8 cellular contexts compared by ENCODE assay signal in genomic region chr11:9900253-9900652, GRCh38.
A peak's percentile ranks its signal among the peaks of the same experiment; 100 is the strongest.
DNase-seq lines count a peak whose midpoint lies in the region; ATAC-seq, FAIRE-seq and TF ChIP-seq lines count a peak whose summit lies in the region.
"Not testable (repeated sequence)": the region's sequence is repeated elsewhere in the genome, so short reads cannot be mapped to it uniquely, and the experiment has no call there.

No MANE protein-coding gene starts in this region.

- SMC1A ChIA-PET in GM12878 (lab: Charles Lee; ENCODE audit: uncharacterized antibody, unreplicated experiment): not testable (repeated sequence)

- not testable (repeated sequence) for TF ChIP-seq POLR2A in GM12878 (IDR thresholded peaks at IDR 0.05; ENCODE audit: low read depth, low read length)

- H2AFZ ChIP-seq in GM12878 (ENCODE audit: control insufficient read depth, low read depth, low read length): not testable (repeated sequence)

- not testable (repeated sequence) for BruUV-seq in GM12878 (replicated peaks; lab: Mats Ljungman, UMichigan)

- H4K20me1 ChIP-seq in GM12878 (ENCODE audit: control insufficient read depth, insufficient read depth): not testable (repeated sequence)

- not testable (repeated sequence) for TF ChIP-seq RAD21 in GM12878 (IDR thresholded peaks at IDR 0.05; ENCODE audit: insufficient read depth, low read depth, low read length)

- peak overlapping the region; percentile 91 for H3K27ac Mint-ChIP-seq in type B pancreatic cell

- H3K36me3 Mint-ChIP-seq in type B pancreatic cell: peaks cover 16% of the 10 kb centered on the region

- not testable (repeated sequence) for ATAC-seq in GM12878

- H3K4me1 Mint-ChIP-seq in type B pancreatic cell (ENCODE audit: unreplicated experiment): not testable (repeated sequence)

- H3K4me2 ChIP-seq in GM12878 (ENCODE audit: control insufficient read depth, insufficient read depth): not testable (repeated sequence)

- in situ Hi-C loops in Caki2 (cut with HindIII; ENCODE audit: low pct_unique_long_range_greater_than_20kb, low sequenced_read_pairs); GM12878 (cut with MboI): not testable (repeated sequence)

- WGBS in GM12878 (ENCODE audit: insufficient coverage, insufficient replicate concordance, low lambda C conversion rate, missing lambda C conversion rate): 50% methylated on average over 8 of the region's 8 CpGs

- H3K27ac ChIP-seq in GM12878 (ENCODE audit: control insufficient read depth, insufficient read depth): not testable (repeated sequence)

- H3K9me3 Mint-ChIP-seq in type B pancreatic cell: peaks cover 14% of the 10 kb centered on the region

- FAIRE-seq in GM12878 (lab: Jason Lieb, UNC): not testable (repeated sequence)

- peak; percentile 88 for DNase-seq in Caki2 (ENCODE audit: low read depth)
- DNase-seq in HFF-Myc (ENCODE audit: extremely low read depth, low read depth): peak; percentile 74
- peak; percentile 46 for DNase-seq in NCI-H460 (ENCODE audit: extremely low read depth, low read depth)
- DNase-seq in SW480 (ENCODE audit: low spot score): peak; percentile 78
- not testable (repeated sequence) for DNase-seq in GM12878 (ENCODE audit: low read depth, low spot score); type B pancreatic cell (ENCODE audit: extremely low spot score, unreplicated experiment)
- DNase-seq in fibroblast of gingiva (ENCODE audit: low read depth): peak; percentile 59
- peak; percentile 71 for DNase-seq in myocyte (ENCODE audit: low read depth)

- not testable (repeated sequence) for H3K27me3 Mint-ChIP-seq in type B pancreatic cell

- peak overlapping the region; percentile 46 for H3K4me3 Mint-ChIP-seq in type B pancreatic cell

- POLR2A ChIA-PET in GM12878 (lab: Charles Lee): not testable (repeated sequence)

- CTCF ChIA-PET in GM12878 (lab: Yijun Ruan, JAX): interaction anchor here (1.0 kb wide), 1 partner anchor 72 kb away, joined by 3 read pairs; no protein-coding TSS in a partner anchor

- H3K79me2 ChIP-seq in GM12878 (ENCODE audit: control insufficient read depth, insufficient read depth, low read length): not testable (repeated sequence)

- TF ChIP-seq EP300 in GM12878 (IDR thresholded peaks at IDR 0.05; ENCODE audit: borderline replicate concordance in 1 of 2, control insufficient read depth in 1 of 2, low read depth in 2 of 2, low read length in 2 of 2): not testable (repeated sequence)

- intact Hi-C loops in GM12878 (cut with micrococcal nuclease; ENCODE audit: unreplicated experiment): not testable (repeated sequence)

- H3K27me3 ChIP-seq in GM12878 (replicated peaks in 1 of 2; ENCODE audit: control insufficient read depth in 2 of 2, insufficient read depth in 2 of 2, low read length in 1 of 2): not testable (repeated sequence)

- TF ChIP-seq CTCF in HFF-Myc (IDR thresholded peaks at IDR 0.05; ENCODE audit: low read depth, low read length, missing control alignments); GM12878 (IDR thresholded peaks at IDR 0.05 in 2 of 3, conservative IDR thresholded peaks at IDR 0.05 in 1 of 3; ENCODE audit: control insufficient read depth in 2 of 3, extremely low read depth in 1 of 3, insufficient read depth in 1 of 3, low read depth in 3 of 3, low read length in 3 of 3); type B pancreatic cell (conservative IDR thresholded peaks at IDR 0.05): not testable (repeated sequence)

- RAD21 ChIA-PET in GM12878 (lab: Charles Lee; ENCODE audit: unreplicated experiment): not testable (repeated sequence)

- H3K36me3 ChIP-seq in GM12878 (ENCODE audit: control insufficient read depth in 2 of 2, insufficient read depth in 2 of 2, low read length in 1 of 2): not testable (repeated sequence)

- not testable (repeated sequence) for H3K4me3 ChIP-seq in HFF-Myc (replicated peaks; ENCODE audit: low read depth, low read length); GM12878

- H3K9ac ChIP-seq in GM12878 (ENCODE audit: control insufficient read depth, insufficient read depth, low read length): not testable (repeated sequence)

- H3K9me3 ChIP-seq in GM12878 (replicated peaks; ENCODE audit: control insufficient read depth, insufficient read depth, low read length): not testable (repeated sequence)

- H3K4me1 ChIP-seq in GM12878 (ENCODE audit: control insufficient read depth, insufficient read depth, low read length): not testable (repeated sequence)

TF ChIP-seq in GM12878, 131 proteins besides CTCF, POLR2A, EP300 and RAD21:
- TF ChIP-seq PKNOX1 (IDR thresholded peaks at IDR 0.05): peak; percentile 16; the same call in 1 of the 2 replicates
TF ChIP-seq in GM12878: peak in this region for 1; not testable (repeated sequence) for 130.
